In the genomic region with DNA sequence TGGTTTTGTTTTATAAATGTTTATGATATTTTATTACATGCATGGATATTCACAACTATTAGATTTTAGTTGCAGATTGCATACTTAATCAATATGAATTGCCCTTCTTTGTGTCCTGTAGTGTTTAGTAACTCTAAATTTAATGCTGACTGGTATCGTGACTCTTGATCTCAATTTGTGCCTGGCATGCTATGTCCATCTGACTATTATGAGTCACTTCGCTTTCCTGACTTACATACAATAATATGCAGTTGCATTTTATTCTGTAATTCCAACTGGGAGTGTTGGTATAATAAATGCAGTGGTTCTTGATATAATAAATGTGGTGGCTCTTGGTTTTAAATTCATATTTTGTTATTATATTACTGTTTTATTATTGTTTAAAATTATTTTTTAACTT, we compare ENCODE assay signal across 25 cellular contexts.
"Had no signal": no experiment of that assay in that cellular context is flagged by ENCODE, and none has a peak within 500 bp of the region (broad histone marks: within the 10 kb centered on the region; RNA-seq: fewer than 3 reads in every experiment).

No MANE protein-coding gene starts in this region.

- H3K27me3 ChIP-seq: foreskin keratinocyte, gastroesophageal sphincter, left lung, ovary, right lobe of liver, thyroid gland, vagina had no signal

- DNase-seq: dermis blood vessel endothelial cell; effector memory CD4-positive, alpha-beta T cell; foreskin keratinocyte; heart left ventricle; hippocampal formation; left cardiac atrium; left lung; naive thymus-derived CD8-positive, alpha-beta T cell; nephron progenitor cell; nucleus accumbens; ovary; posterior cingulate gyrus; right lobe of liver; small intestine; stimulated activated CD4-positive, alpha-beta T cell treated with anti-CD3 and anti-CD28 coated beads, Interleukin-15, amount 100 ng/mL, for 24 hours; stimulated activated CD4-positive, alpha-beta T cell treated with anti-CD3 and anti-CD28 coated beads, Interleukin-2, amount 100 ng/mL, for 48 hours; stimulated activated CD8-positive, alpha-beta memory T cell treated with anti-CD3 and anti-CD28 coated beads, Interleukin-4, amount 100 ng/mL, for 48 hours; stimulated activated naive CD4-positive, alpha-beta T cell; stimulated activated naive CD8-positive, alpha-beta T cell treated with anti-CD3 and anti-CD28 coated beads, Interleukin-15, amount 100 ng/mL, for 72 hours; thyroid gland; trophoblast cell had no signal

- H3K27ac Mint-ChIP-seq: naive thymus-derived CD8-positive, alpha-beta T cell; nephron progenitor cell; stimulated activated naive CD8-positive, alpha-beta T cell treated with anti-CD3 and anti-CD28 coated beads, Interleukin-15, amount 100 ng/mL, for 72 hours had no signal

- H3K9me3 ChIP-seq: ovary, right lobe of liver, thyroid gland, vagina had no signal

- H3K36me3 ChIP-seq: esophagus muscularis mucosa, gastroesophageal sphincter, heart left ventricle, left lung, ovary, right lobe of liver, thyroid gland, vagina had no signal

- H3K27me3 Mint-ChIP-seq: stimulated activated naive CD8-positive, alpha-beta T cell treated with anti-CD3 and anti-CD28 coated beads, Interleukin-15, amount 100 ng/mL, for 72 hours had no signal

- H3K27ac ChIP-seq: coronary artery, esophagus muscularis mucosa, foreskin keratinocyte, gastroesophageal sphincter, heart left ventricle, left lung, ovary, right lobe of liver, thyroid gland, vagina had no signal

- H3K4me3 Mint-ChIP-seq: naive thymus-derived CD8-positive, alpha-beta T cell; nephron progenitor cell; stimulated activated naive CD8-positive, alpha-beta T cell treated with anti-CD3 and anti-CD28 coated beads, Interleukin-15, amount 100 ng/mL, for 72 hours had no signal

- H3K4me3 ChIP-seq: coronary artery, esophagus muscularis mucosa, gastroesophageal sphincter, heart left ventricle, left lung, ovary, right lobe of liver, thyroid gland, vagina had no signal

- H3K4me1 ChIP-seq: esophagus muscularis mucosa, foreskin keratinocyte, gastroesophageal sphincter, heart left ventricle, left lung, right lobe of liver, thyroid gland, vagina had no signal

- H3K4me1 Mint-ChIP-seq: naive thymus-derived CD8-positive, alpha-beta T cell; nephron progenitor cell; stimulated activated naive CD8-positive, alpha-beta T cell treated with anti-CD3 and anti-CD28 coated beads, Interleukin-15, amount 100 ng/mL, for 72 hours had no signal

- ATAC-seq: foreskin keratinocyte; gastroesophageal sphincter; heart left ventricle; left cardiac atrium; left lung; naive thymus-derived CD8-positive, alpha-beta T cell; right lobe of liver; stimulated activated naive CD8-positive, alpha-beta T cell treated with anti-CD3 and anti-CD28 coated beads, Interleukin-15, amount 100 ng/mL, for 72 hours had no signal
